In the genomic region with DNA sequence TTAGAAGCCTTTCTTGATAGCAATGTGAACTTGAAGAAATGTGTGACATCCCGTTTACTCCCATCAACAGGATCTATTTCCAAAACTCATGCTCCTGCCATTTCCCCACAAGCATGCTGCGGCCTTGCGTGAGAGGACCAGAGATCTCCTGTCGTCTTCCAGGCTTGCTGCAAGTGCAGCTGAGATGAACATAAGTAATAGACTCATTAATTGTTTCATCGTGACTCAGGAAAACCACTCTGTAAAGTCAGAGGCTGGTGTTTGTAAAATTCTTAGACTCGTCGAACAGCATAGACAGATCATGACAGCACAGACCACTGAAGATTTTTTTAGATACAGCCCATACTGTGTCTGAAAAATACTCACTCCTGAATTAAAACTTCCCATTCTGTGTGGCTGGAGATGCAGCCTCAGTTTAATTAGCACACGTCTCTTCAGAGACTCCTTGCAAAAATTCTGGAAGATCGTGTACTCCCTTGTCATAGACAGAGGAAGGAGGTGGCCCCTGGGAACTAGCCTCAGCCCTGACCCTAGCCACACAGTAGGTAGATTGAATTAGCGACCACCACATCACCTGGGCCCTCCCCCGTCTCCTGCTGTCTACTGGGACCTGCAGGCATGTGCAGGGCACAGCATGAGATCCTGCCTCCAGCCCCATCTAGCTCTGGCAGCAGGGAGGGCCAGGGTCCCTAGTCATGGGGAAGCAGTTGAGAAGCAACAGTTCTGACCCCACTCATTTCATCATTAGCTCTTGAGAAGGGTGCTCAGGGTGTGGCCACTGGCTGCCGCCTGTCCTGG, we compare ENCODE assay signal across 12 cellular contexts.
A peak's percentile ranks its signal among the peaks of the same experiment; 100 is the strongest.
DNase-seq lines count a peak whose midpoint lies in the region; ATAC-seq lines count a peak whose summit lies in the region.
"Had no signal": no experiment of that assay in that cellular context is flagged by ENCODE, and none has a peak within 500 bp of the region (broad histone marks: within the 10 kb centered on the region; RNA-seq: fewer than 3 reads in every experiment).

No MANE protein-coding gene starts in this region.

- H3K4me1 Mint-ChIP-seq in activated T-cell treated with anti-CD3 and anti-CD28 coated beads, Interleukin-2, amount 50 U/mL, for 72 hours (ENCODE audit: low read depth): peaks cover 20% of the 10 kb centered on the region
- peaks cover 58% of the 10 kb centered on the region for H3K4me1 Mint-ChIP-seq in activated naive CD8-positive, alpha-beta T cell (ENCODE audit: low read depth)
- H3K4me1 Mint-ChIP-seq in stimulated activated effector memory CD8-positive, alpha-beta T cell treated with anti-CD3 and anti-CD28 coated beads, Interleukin-12 subunit alpha, Interleukin-12 subunit beta, amount 100 ng/mL, for 72 hours: peaks cover 50% of the 10 kb centered on the region

- no peak overlapping the region for H3K27ac Mint-ChIP-seq in activated T-cell treated with anti-CD3 and anti-CD28 coated beads, Interleukin-2, amount 50 U/mL, for 72 hours
- no peak overlapping the region for H3K27ac Mint-ChIP-seq in activated naive CD8-positive, alpha-beta T cell
- H3K27ac Mint-ChIP-seq in stimulated activated effector memory CD8-positive, alpha-beta T cell treated with anti-CD3 and anti-CD28 coated beads, Interleukin-12 subunit alpha, Interleukin-12 subunit beta, amount 100 ng/mL, for 72 hours: no peak overlapping the region
- H3K27ac Mint-ChIP-seq: type B pancreatic cell had no signal

- H3K9me3 Mint-ChIP-seq in activated T-cell treated with anti-CD3 and anti-CD28 coated beads, Interleukin-2, amount 50 U/mL, for 72 hours: no peaks in the 10 kb centered on the region
- H3K9me3 Mint-ChIP-seq in activated naive CD8-positive, alpha-beta T cell (ENCODE audit: low read depth): no peaks in the 10 kb centered on the region
- H3K9me3 Mint-ChIP-seq in stimulated activated effector memory CD8-positive, alpha-beta T cell treated with anti-CD3 and anti-CD28 coated beads, Interleukin-12 subunit alpha, Interleukin-12 subunit beta, amount 100 ng/mL, for 72 hours: no peaks in the 10 kb centered on the region
- H3K9me3 Mint-ChIP-seq: type B pancreatic cell had no signal

- no peaks in the 10 kb centered on the region for H3K27me3 Mint-ChIP-seq in activated T-cell treated with anti-CD3 and anti-CD28 coated beads, Interleukin-2, amount 50 U/mL, for 72 hours (ENCODE audit: low read depth)
- no peaks in the 10 kb centered on the region for H3K27me3 Mint-ChIP-seq in activated naive CD8-positive, alpha-beta T cell

- peaks cover 2 to 6% of the 10 kb centered on the region in 2 donors for H3K36me3 Mint-ChIP-seq in activated T-cell treated with anti-CD3 and anti-CD28 coated beads, Interleukin-2, amount 50 U/mL, for 72 hours (ENCODE audit: insufficient read depth in 2 of 2)
- peaks cover 8% of the 10 kb centered on the region for H3K36me3 Mint-ChIP-seq in activated naive CD8-positive, alpha-beta T cell
- no peaks in the 10 kb centered on the region for H3K36me3 Mint-ChIP-seq in stimulated activated effector memory CD8-positive, alpha-beta T cell treated with anti-CD3 and anti-CD28 coated beads, Interleukin-12 subunit alpha, Interleukin-12 subunit beta, amount 100 ng/mL, for 72 hours

- H3K4me3 Mint-ChIP-seq in activated T-cell treated with anti-CD3 and anti-CD28 coated beads, Interleukin-2, amount 50 U/mL, for 72 hours: peak overlapping the region; percentile 50 to 64
- H3K4me3 Mint-ChIP-seq in activated naive CD8-positive, alpha-beta T cell: peak overlapping the region; percentile 44
- H3K4me3 Mint-ChIP-seq in stimulated activated effector memory CD8-positive, alpha-beta T cell treated with anti-CD3 and anti-CD28 coated beads, Interleukin-12 subunit alpha, Interleukin-12 subunit beta, amount 100 ng/mL, for 72 hours: no peak overlapping the region
- H3K4me3 Mint-ChIP-seq: type B pancreatic cell had no signal

- peak in 1 of 2 donors; percentile 16 for ATAC-seq in activated T-cell treated with anti-CD3 and anti-CD28 coated beads, Interleukin-2, amount 50 U/mL, for 72 hours (replicated peaks in 1 of 2)
- ATAC-seq in HG02642 (IDR thresholded peaks at IDR 0.05; ENCODE audit: poor library complexity, unreplicated experiment): peak; percentile 4
- peak; percentile 58 for ATAC-seq in stimulated activated effector memory CD8-positive, alpha-beta T cell treated with anti-CD3 and anti-CD28 coated beads, Interleukin-12 subunit alpha, Interleukin-12 subunit beta, amount 100 ng/mL, for 72 hours
- no peak for ATAC-seq in GM19328 (IDR thresholded peaks at IDR 0.05; ENCODE audit: unreplicated experiment)

- no peak for DNase-seq in activated T-cell treated with anti-CD3 and anti-CD28 coated beads, Interleukin-2, amount 50 U/mL, for 72 hours
- DNase-seq in activated T-cell treated with anti-CD3 and anti-CD28 coated beads for 4 hours: no peak
- DNase-seq in stimulated activated effector memory CD8-positive, alpha-beta T cell treated with anti-CD3 and anti-CD28 coated beads, Interleukin-12 subunit alpha, Interleukin-12 subunit beta, amount 100 ng/mL, for 72 hours (ENCODE audit: low spot score in 2 of 2): no peak
- DNase-seq in A172 (ENCODE audit: low spot score): no peak
- no peak for DNase-seq in NCI-H146 (lab: John Stamatoyannopoulos, UW)
- DNase-seq: activated CD4-positive, alpha-beta T cell treated with anti-CD3 and anti-CD28 coated beads, Interleukin-2, amount 50 U/mL, for 1 hour; NCI-H1048; NCI-H524 treated with DMSO at 0.1 percent for 48 hours had no signal
